1 cellular context compared by ENCODE assay signal in the genomic region with DNA sequence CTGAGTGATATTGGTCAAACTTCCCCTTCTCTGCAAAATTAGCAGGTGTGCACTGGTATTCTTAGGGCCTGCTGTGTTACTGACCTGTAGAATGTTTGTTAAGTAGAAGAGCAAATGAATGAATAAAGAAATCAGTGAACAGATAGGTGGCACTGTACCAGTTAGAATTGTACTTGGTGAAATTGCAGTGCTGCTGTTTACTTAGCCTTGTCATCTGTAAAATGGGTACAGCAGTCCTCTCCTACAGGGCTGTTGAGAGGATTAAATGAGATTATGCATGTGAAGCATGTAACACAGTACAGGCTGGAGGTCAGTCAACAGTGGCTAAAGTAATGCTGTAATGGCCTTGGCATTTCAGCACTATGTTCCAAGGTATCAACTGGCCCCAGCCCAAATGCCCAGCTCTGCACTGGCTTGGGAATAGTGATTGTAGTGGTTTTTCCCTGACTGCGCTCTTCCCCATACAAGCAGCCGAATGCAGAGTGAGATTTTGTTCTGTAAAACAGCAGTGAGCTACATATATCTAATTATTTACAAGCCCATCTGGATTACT.
TF ChIP-seq lines count a peak whose summit lies in the region.

No MANE protein-coding gene starts in this region.

TF ChIP-seq in K562, 482 proteins besides CTCF, POLR2A, EP300 and RAD21 (continued from another document):
- TF ChIP-seq, protein P1, sequence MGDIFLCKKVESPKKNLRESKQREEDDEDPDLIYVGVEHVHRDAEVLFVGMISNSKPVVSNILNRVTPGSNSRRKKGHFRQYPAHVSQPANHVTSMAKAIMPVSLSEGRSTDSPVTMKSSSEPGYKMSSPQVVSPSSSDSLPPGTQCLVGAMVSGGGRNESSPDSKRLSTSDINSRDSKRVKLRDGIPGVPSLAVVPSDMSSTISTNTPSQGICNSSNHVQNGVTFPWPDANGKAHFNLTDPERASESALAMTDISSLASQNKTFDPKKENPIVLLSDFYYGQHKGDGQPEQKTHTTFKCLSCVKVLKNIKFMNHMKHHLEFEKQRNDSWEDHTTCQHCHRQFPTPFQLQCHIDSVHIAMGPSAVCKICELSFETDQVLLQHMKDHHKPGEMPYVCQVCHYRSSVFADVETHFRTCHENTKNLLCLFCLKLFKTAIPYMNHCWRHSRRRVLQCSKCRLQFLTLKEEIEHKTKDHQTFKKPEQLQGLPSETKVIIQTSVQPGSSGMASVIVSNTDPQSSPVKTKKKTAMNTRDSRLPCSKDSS (IDR thresholded peaks at IDR 0.05; ENCODE audit: low read depth, partially characterized antibody) = no peak
- TF ChIP-seq KDM1A (IDR thresholded peaks at IDR 0.05) (peak; percentile 77 to 81), SAFB2 (IDR thresholded peaks at IDR 0.05; ENCODE audit: borderline replicate concordance, low read depth, low read length, severe bottlenecking) (no peak), BCOR (IDR thresholded peaks at IDR 0.05) (peak; percentile 93), BCL6 (CRISPR knock-in tag; IDR thresholded peaks at IDR 0.05) (no peak), FOXA3 (CRISPR knock-in tag; conservative IDR thresholded peaks at IDR 0.05 in 1 of 2, IDR thresholded peaks at IDR 0.05 in 1 of 2) (peak in 1 of 2 experiments; percentile 44; a peak in 1 of 4 replicates), RBM25 (IDR thresholded peaks at IDR 0.05; ENCODE audit: low read depth, low read length, severe bottlenecking) (peak; percentile 87), SIX5 (IDR thresholded peaks at IDR 0.05; ENCODE audit: borderline replicate concordance in 1 of 2, insufficient read depth in 1 of 2, low read depth in 1 of 2, low read length in 2 of 2) (no peak), PTRF (tag; IDR thresholded peaks at IDR 0.05) (no peak), ASH1L (IDR thresholded peaks at IDR 0.05; ENCODE audit: borderline replicate concordance, low read depth, partially characterized antibody) (no peak), TAF1 (IDR thresholded peaks at IDR 0.05; ENCODE audit: control insufficient read depth, extremely low read depth, insufficient read depth, low read length, severe bottlenecking) (no peak), DNMT1 (IDR thresholded peaks at IDR 0.05) (no peak), RFX1 (IDR thresholded peaks at IDR 0.05) (no peak), BDP1 (IDR thresholded peaks at IDR 0.05; ENCODE audit: insufficient read depth, insufficient read length) (no peak), SAP30 (IDR thresholded peaks at IDR 0.05; ENCODE audit: borderline replicate concordance, insufficient read depth, low read depth, low read length, poor library complexity, severe bottlenecking) (no peak), LCOR (CRISPR knock-in tag; IDR thresholded peaks at IDR 0.05) (no peak)
- TF ChIP-seq, protein P2, sequence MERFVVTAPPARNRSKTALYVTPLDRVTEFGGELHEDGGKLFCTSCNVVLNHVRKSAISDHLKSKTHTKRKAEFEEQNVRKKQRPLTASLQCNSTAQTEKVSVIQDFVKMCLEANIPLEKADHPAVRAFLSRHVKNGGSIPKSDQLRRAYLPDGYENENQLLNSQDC (CRISPR knock-in tag; IDR thresholded peaks at IDR 0.05) = no peak
- TF ChIP-seq, protein P3, sequence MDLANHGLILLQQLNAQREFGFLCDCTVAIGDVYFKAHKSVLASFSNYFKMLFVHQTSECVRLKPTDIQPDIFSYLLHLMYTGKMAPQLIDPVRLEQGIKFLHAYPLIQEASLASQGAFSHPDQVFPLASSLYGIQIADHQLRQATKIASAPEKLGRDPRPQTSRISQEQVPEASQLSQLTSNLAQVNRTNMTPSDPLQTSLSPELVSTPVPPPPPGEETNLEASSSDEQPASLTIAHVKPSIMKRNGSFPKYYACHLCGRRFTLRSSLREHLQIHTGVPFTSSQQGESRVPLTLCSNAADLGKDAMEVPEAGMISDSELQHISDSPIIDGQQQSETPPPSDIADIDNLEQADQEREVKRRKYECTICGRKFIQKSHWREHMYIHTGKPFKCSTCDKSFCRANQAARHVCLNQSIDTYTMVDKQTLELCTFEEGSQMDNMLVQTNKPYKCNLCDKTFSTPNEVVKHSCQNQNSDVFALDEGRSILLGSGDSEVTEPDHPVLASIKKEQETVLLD (IDR thresholded peaks at IDR 0.05) = no peak
- TF ChIP-seq, protein P4, sequence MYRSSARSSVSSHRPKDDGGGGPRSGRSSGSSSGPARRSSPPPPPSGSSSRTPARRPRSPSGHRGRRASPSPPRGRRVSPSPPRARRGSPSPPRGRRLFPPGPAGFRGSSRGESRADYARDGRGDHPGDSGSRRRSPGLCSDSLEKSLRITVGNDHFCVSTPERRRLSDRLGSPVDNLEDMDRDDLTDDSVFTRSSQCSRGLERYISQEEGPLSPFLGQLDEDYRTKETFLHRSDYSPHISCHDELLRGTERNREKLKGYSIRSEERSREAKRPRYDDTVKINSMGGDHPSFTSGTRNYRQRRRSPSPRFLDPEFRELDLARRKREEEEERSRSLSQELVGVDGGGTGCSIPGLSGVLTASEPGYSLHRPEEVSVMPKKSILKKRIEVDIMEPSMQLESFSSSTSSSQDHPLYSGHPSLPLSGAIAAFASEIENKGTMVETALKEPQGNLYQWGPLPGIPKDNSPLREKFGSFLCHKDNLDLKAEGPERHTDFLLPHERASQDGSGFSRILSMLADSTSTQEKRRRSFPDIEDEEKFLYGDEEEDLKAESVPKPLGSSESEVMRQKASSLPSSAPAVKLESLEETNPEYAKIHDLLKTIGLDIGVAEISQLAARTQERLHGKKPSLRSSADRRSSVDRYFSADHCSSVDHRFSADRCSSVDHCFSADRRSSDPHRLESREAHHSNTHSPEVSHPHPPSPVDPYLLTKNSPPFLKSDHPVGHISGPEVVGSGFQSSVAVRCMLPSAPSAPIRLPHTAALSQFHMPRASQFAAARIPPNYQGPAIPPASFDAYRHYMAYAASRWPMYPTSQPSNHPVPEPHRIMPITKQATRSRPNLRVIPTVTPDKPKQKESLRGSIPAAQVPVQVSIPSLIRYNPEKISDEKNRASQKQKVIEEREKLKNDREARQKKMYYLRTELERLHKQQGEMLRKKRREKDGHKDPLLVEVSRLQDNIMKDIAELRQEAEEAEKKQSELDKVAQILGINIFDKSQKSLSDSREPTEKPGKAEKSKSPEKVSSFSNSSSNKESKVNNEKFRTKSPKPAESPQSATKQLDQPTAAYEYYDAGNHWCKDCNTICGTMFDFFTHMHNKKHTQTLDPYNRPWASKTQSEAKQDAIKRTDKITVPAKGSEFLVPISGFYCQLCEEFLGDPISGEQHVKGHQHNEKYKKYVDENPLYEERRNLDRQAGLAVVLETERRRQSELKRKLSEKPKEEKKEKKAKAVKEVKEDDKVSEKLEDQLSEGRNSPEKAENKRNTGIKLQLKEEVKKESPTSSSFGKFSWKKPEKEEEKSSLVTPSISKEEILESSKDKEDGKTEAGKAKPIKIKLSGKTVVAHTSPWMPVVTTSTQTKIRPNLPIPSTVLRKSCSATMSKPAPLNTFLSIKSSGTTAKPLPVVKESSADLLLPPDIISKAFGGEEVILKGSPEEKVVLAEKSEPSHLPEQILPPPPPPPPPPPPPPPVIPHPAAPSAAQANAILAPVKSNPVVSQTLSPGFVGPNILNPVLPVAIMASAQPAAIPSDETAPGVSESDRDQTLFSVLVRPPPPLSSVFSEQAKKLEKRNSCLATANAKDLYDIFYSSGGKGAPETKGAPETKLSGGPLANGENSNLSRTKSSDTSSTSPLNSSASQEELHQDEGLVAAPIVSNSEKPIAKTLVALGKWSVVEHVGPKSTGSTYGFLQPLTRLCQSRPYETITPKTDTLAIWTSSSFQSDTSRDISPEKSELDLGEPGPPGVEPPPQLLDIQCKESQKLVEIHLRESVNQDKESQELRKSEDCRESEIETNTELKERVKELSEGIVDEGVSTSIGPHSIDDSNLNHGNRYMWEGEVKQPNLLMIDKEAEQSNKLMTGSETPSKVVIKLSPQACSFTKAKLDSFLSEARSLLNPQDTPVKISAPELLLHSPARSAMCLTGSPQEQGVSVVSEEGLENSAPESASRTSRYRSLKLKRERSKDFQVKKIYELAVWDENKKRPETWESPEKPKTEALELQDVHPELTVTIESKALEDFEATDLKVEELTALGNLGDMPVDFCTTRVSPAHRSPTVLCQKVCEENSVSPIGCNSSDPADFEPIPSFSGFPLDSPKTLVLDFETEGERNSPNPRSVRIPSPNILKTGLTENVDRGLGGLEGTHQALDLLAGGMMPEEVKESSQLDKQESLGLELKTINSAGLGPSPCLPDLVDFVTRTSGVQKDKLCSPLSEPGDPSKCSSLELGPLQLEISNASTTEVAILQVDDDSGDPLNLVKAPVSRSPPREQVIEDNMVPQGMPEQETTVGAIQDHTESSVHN (IDR thresholded peaks at IDR 0.05; ENCODE audit: borderline replicate concordance in 1 of 2, low read depth in 1 of 2) = no peak
TF ChIP-seq in K562: peak in this region for 7.
